In genomic region chr16:67166883-67167168, GRCh38 we compare ENCODE assay signal across 26 cellular contexts. TPM values are rescaled to one million over a fixed set of nuclear protein-coding genes. Genes with fewer than 3 reads are reported as not detected.
DNase-seq lines count a peak whose midpoint lies in the region; ATAC-seq and TF ChIP-seq lines count a peak whose summit lies in the region.
"Had no signal": no experiment of that assay in that cellular context is flagged by ENCODE, and none has a peak within 500 bp of the region (broad histone marks: within the 10 kb centered on the region; RNA-seq: fewer than 3 reads in every experiment).

No MANE protein-coding gene starts in this region.

- H3K27ac Mint-ChIP-seq in activated CD8-positive, alpha-beta T cell treated with anti-CD3 and anti-CD28 coated beads for 36 hours = no peak overlapping the region
- no peak overlapping the region for H3K27ac Mint-ChIP-seq in activated CD8-positive, alpha-beta T cell treated with anti-CD3 and anti-CD28 coated beads, Interleukin-2, amount 10 ng/mL, durations not matched to agents 7 days and 5 days
- H3K27ac Mint-ChIP-seq in brain = no peak overlapping the region
- H3K27ac Mint-ChIP-seq in CD8-positive, alpha-beta T cell = no peak overlapping the region
- H3K27ac Mint-ChIP-seq: activated CD8-positive, alpha-beta memory T cell treated with anti-CD3 and anti-CD28 coated beads, Interleukin-2, amount 10 ng/mL, durations not matched to agents 7 days and 5 days; activated naive CD8-positive, alpha-beta T cell; B cell; natural killer cell treated with Interleukin-12 subunit alpha and Interleukin-12 subunit beta and Interleukin-15 and Interleukin-18, amount 100 ng/mL, for 72 hours had no signal

- H3K27ac ChIP-seq in skeletal muscle tissue (ENCODE audit: low read depth, low read length) = peak overlapping the region; percentile 23
- H3K27ac ChIP-seq in CD8-positive, alpha-beta T cell (ENCODE audit: low read depth, low read length) = no peak overlapping the region
- H3K27ac ChIP-seq: foreskin keratinocyte, left ventricle myocardium inferior, parathyroid adenoma had no signal

- CTCF ChIA-PET in activated CD8-positive, alpha-beta T cell treated with anti-CD3 and anti-CD28 coated beads for 36 hours (lab: Charles Lee) = interaction anchor here (0.9 to 16.0 kb wide), 3 partner anchors 9 to 18 kb away, joined by 3 to 209 read pairs (median 4); partner anchors contain the start of genes B3GNT9, FBXL8, HSF4 and TRADD
- CTCF ChIA-PET in activated CD8-positive, alpha-beta T cell treated with anti-CD3 and anti-CD28 coated beads, Interleukin-2, amount 10 ng/mL, durations not matched to agents 7 days and 5 days (lab: Charles Lee) = interaction anchor here (0.7 to 3.2 kb wide), 3 partner anchors 9 to 149 kb away, joined by 3 to 12 read pairs (median 9); no protein-coding TSS in a partner anchor
- CTCF ChIA-PET in CD8-positive, alpha-beta T cell (lab: Charles Lee) = interaction anchor here (2.6 to 3.0 kb wide), 2 partner anchors 12 to 18 kb away, joined by 13 to 15 read pairs; no protein-coding TSS in a partner anchor

- TF ChIP-seq CTCF in activated CD8-positive, alpha-beta T cell treated with anti-CD3 and anti-CD28 coated beads for 36 hours (IDR thresholded peaks at IDR 0.05) = no peak
- no peak for TF ChIP-seq CTCF in brain (conservative IDR thresholded peaks at IDR 0.05)
- no peak for TF ChIP-seq CTCF in CD8-positive, alpha-beta T cell (IDR thresholded peaks at IDR 0.05)

- peak overlapping the region in 2 of 3 donors; percentile 29 to 45 for H3K9ac ChIP-seq in skeletal muscle tissue (ENCODE audit: low read depth in 1 of 3, low read length in 3 of 3)
- H3K9ac ChIP-seq: parathyroid adenoma, SK-N-SH had no signal

- H3K4me1 ChIP-seq in skeletal muscle tissue (ENCODE audit: control insufficient read depth in 3 of 3, insufficient read depth in 3 of 3, low read length in 3 of 3) = peaks cover 64 to 70% (median 69%) of the 10 kb centered on the region in 3 donors
- peaks cover 46% of the 10 kb centered on the region for H3K4me1 ChIP-seq in CD8-positive, alpha-beta T cell (ENCODE audit: insufficient read depth, low read length)
- H3K4me1 ChIP-seq: foreskin keratinocyte had no signal

- H3K4me1 Mint-ChIP-seq in activated CD8-positive, alpha-beta T cell treated with anti-CD3 and anti-CD28 coated beads for 36 hours (ENCODE audit: low read depth) = peaks cover 55% of the 10 kb centered on the region
- peaks cover 60% of the 10 kb centered on the region for H3K4me1 Mint-ChIP-seq in activated CD8-positive, alpha-beta T cell treated with anti-CD3 and anti-CD28 coated beads, Interleukin-2, amount 10 ng/mL, durations not matched to agents 7 days and 5 days (ENCODE audit: low read depth)
- H3K4me1 Mint-ChIP-seq in brain = peaks cover 60% of the 10 kb centered on the region
- H3K4me1 Mint-ChIP-seq in CD8-positive, alpha-beta T cell (ENCODE audit: low read depth) = peaks cover 36% of the 10 kb centered on the region

- POLR2A ChIA-PET in activated CD8-positive, alpha-beta T cell treated with anti-CD3 and anti-CD28 coated beads for 36 hours (lab: Charles Lee) = interaction anchor here (1.1 to 3.7 kb wide), 4 partner anchors 9 to 137 kb away, joined by 3 to 23 read pairs (median 4); no protein-coding TSS in a partner anchor
- POLR2A ChIA-PET in activated CD8-positive, alpha-beta T cell treated with anti-CD3 and anti-CD28 coated beads, Interleukin-2, amount 10 ng/mL, durations not matched to agents 7 days and 5 days (lab: Charles Lee) = no interaction called here
- POLR2A ChIA-PET in CD8-positive, alpha-beta T cell (lab: Charles Lee) = no interaction called here

- intact Hi-C loops in activated CD8-positive, alpha-beta T cell treated with anti-CD3 and anti-CD28 coated beads for 36 hours (cut with micrococcal nuclease) = no loop called here
- intact Hi-C loops in CD8-positive, alpha-beta T cell (cut with DNase I, micrococcal nuclease) = no loop called here

- H3K36me3 Mint-ChIP-seq in activated CD8-positive, alpha-beta T cell treated with anti-CD3 and anti-CD28 coated beads for 36 hours (ENCODE audit: low read depth) = peaks cover 15% of the 10 kb centered on the region
- H3K36me3 Mint-ChIP-seq in activated CD8-positive, alpha-beta T cell treated with anti-CD3 and anti-CD28 coated beads, Interleukin-2, amount 10 ng/mL, durations not matched to agents 7 days and 5 days (ENCODE audit: low read depth) = peaks cover 15% of the 10 kb centered on the region
- H3K36me3 Mint-ChIP-seq in brain = peaks cover 5% of the 10 kb centered on the region
- H3K36me3 Mint-ChIP-seq in CD8-positive, alpha-beta T cell = no peaks in the 10 kb centered on the region
- H3K36me3 Mint-ChIP-seq: natural killer cell treated with Interleukin-12 subunit alpha and Interleukin-12 subunit beta and Interleukin-15 and Interleukin-18, amount 100 ng/mL, for 72 hours had no signal

- no peaks in the 10 kb centered on the region for H3K9me3 ChIP-seq in skeletal muscle tissue (ENCODE audit: control insufficient read depth in 3 of 3, low read length in 3 of 3)
- H3K9me3 ChIP-seq in CD8-positive, alpha-beta T cell (ENCODE audit: low read length) = no peaks in the 10 kb centered on the region
- H3K9me3 ChIP-seq: A549, left ventricle myocardium inferior, sigmoid colon, SK-N-SH had no signal

- no peak overlapping the region for H3K4me3 ChIP-seq in skeletal muscle tissue (ENCODE audit: low read length in 3 of 3)
- no peak overlapping the region for H3K4me3 ChIP-seq in CD8-positive, alpha-beta T cell (ENCODE audit: low read depth, low read length)
- H3K4me3 ChIP-seq: A549, left ventricle myocardium inferior, sigmoid colon had no signal

- peak; percentile 55 for DNase-seq in activated CD8-positive, alpha-beta T cell treated with anti-CD3 and anti-CD28 coated beads for 36 hours
- DNase-seq in activated CD8-positive, alpha-beta T cell treated with anti-CD3 and anti-CD28 coated beads, Interleukin-2, amount 10 ng/mL, durations not matched to agents 7 days and 5 days = no peak
- DNase-seq in NCI-H526 treated with DMSO at 0.1 percent for 48 hours (lab: John Stamatoyannopoulos, UW) = no peak
- no peak for DNase-seq in CD8-positive, alpha-beta T cell
- DNase-seq: activated CD8-positive, alpha-beta memory T cell treated with anti-CD3 and anti-CD28 coated beads, Interleukin-2, amount 10 ng/mL, durations not matched to agents 7 days and 5 days; cerebellar nuclear complex; DND-41; foreskin keratinocyte; GOT3; hippocampal formation; left ventricle myocardium inferior; midbrain; NCI-H1092; NCI-H187 treated with DMSO at 0.1 percent for 48 hours; NCI-H748 treated with DMSO at 0.1 percent for 48 hours; SK-N-SH; substantia nigra had no signal

- no peaks in the 10 kb centered on the region for H3K9me3 Mint-ChIP-seq in activated CD8-positive, alpha-beta T cell treated with anti-CD3 and anti-CD28 coated beads for 36 hours
- H3K9me3 Mint-ChIP-seq in activated CD8-positive, alpha-beta T cell treated with anti-CD3 and anti-CD28 coated beads, Interleukin-2, amount 10 ng/mL, durations not matched to agents 7 days and 5 days (ENCODE audit: insufficient read depth) = no peaks in the 10 kb centered on the region
- H3K9me3 Mint-ChIP-seq in brain = peaks cover 0 to 5% (median 0%) of the 10 kb centered on the region in 5 experiments
- H3K9me3 Mint-ChIP-seq in CD8-positive, alpha-beta T cell = no peaks in the 10 kb centered on the region
- H3K9me3 Mint-ChIP-seq: natural killer cell treated with Interleukin-12 subunit alpha and Interleukin-12 subunit beta and Interleukin-15 and Interleukin-18, amount 100 ng/mL, for 72 hours had no signal

- H3K4me3 Mint-ChIP-seq in activated CD8-positive, alpha-beta T cell treated with anti-CD3 and anti-CD28 coated beads for 36 hours = peak overlapping the region; percentile 26
- no peak overlapping the region for H3K4me3 Mint-ChIP-seq in activated CD8-positive, alpha-beta T cell treated with anti-CD3 and anti-CD28 coated beads, Interleukin-2, amount 10 ng/mL, durations not matched to agents 7 days and 5 days
- H3K4me3 Mint-ChIP-seq in brain = peak overlapping the region in 3 of 5 experiments; percentile 42 to 57 (median 53)
- H3K4me3 Mint-ChIP-seq in CD8-positive, alpha-beta T cell = no peak overlapping the region
- H3K4me3 Mint-ChIP-seq: activated CD8-positive, alpha-beta memory T cell treated with anti-CD3 and anti-CD28 coated beads, Interleukin-2, amount 10 ng/mL, durations not matched to agents 7 days and 5 days; activated naive CD8-positive, alpha-beta T cell; B cell; natural killer cell treated with Interleukin-12 subunit alpha and Interleukin-12 subunit beta and Interleukin-15 and Interleukin-18, amount 100 ng/mL, for 72 hours had no signal

- no peak for ATAC-seq in activated CD8-positive, alpha-beta T cell treated with anti-CD3 and anti-CD28 coated beads for 36 hours
- ATAC-seq in activated CD8-positive, alpha-beta T cell treated with anti-CD3 and anti-CD28 coated beads, Interleukin-2, amount 10 ng/mL, durations not matched to agents 7 days and 5 days = no peak
- no peak for ATAC-seq in CD8-positive, alpha-beta T cell
- ATAC-seq: A549; activated CD4-positive, CD25-positive, alpha-beta regulatory T cell treated with anti-CD3 and anti-CD28 coated beads, Interleukin-2, amount 50 U/mL, for 24 hours; activated CD8-positive, alpha-beta memory T cell treated with anti-CD3 and anti-CD28 coated beads, Interleukin-2, amount 10 ng/mL, durations not matched to agents 7 days and 5 days; foreskin keratinocyte; natural killer cell treated with Interleukin-12 subunit alpha and Interleukin-12 subunit beta and Interleukin-15 and Interleukin-18, amount 100 ng/mL, for 72 hours had no signal

- peaks cover 0 to 5% (median 0%) of the 10 kb centered on the region in 3 donors for H3K27me3 ChIP-seq in skeletal muscle tissue (ENCODE audit: control insufficient read depth in 3 of 3, insufficient read depth in 3 of 3, low read length in 3 of 3)
- H3K27me3 ChIP-seq in CD8-positive, alpha-beta T cell (ENCODE audit: insufficient read depth, low read length) = peaks cover 54% of the 10 kb centered on the region

- H3K36me3 ChIP-seq in skeletal muscle tissue (ENCODE audit: control insufficient read depth in 3 of 3, insufficient read depth in 3 of 3, low read length in 3 of 3) = peaks cover 8 to 19% (median 13%) of the 10 kb centered on the region in 3 donors
- H3K36me3 ChIP-seq in CD8-positive, alpha-beta T cell (ENCODE audit: insufficient read depth, low read length) = no peaks in the 10 kb centered on the region
- H3K36me3 ChIP-seq: left ventricle myocardium inferior, sigmoid colon had no signal

- H3K27me3 Mint-ChIP-seq in activated CD8-positive, alpha-beta T cell treated with anti-CD3 and anti-CD28 coated beads for 36 hours = peaks cover 75% of the 10 kb centered on the region
- peaks cover 53% of the 10 kb centered on the region for H3K27me3 Mint-ChIP-seq in activated CD8-positive, alpha-beta T cell treated with anti-CD3 and anti-CD28 coated beads, Interleukin-2, amount 10 ng/mL, durations not matched to agents 7 days and 5 days (ENCODE audit: low read depth)
- peaks cover 82% of the 10 kb centered on the region for H3K27me3 Mint-ChIP-seq in brain
- peaks cover 66% of the 10 kb centered on the region for H3K27me3 Mint-ChIP-seq in CD8-positive, alpha-beta T cell (ENCODE audit: low read depth)

RNA-seq across cellular contexts. Expression of gene HSF4, which starts 2.3 kb away (rescaled TPM):
- 10 to 100 TPM; 56.0 to 73.3 TPM for total RNA-seq in activated CD8-positive, alpha-beta T cell treated with anti-CD3 and anti-CD28 coated beads for 36 hours
- total RNA-seq in activated CD8-positive, alpha-beta T cell treated with anti-CD3 and anti-CD28 coated beads, Interleukin-2, amount 10 ng/mL, durations not matched to agents 7 days and 5 days = 10 to 100 TPM; 31.5 to 34.4 TPM
- polyA plus RNA-seq in brain (ENCODE audit: insufficient read depth, low read depth, low replicate concordance) = 6.4 TPM
- 3.7 TPM for total RNA-seq in skeletal muscle tissue
- 1 to 10 TPM; 5.2 to 9.5 TPM for total RNA-seq in CD8-positive, alpha-beta T cell

RNA-seq across cellular contexts. Expression of gene NOL3, which starts 3.5 kb away (rescaled TPM):
- total RNA-seq in activated CD8-positive, alpha-beta T cell treated with anti-CD3 and anti-CD28 coated beads for 36 hours = 10 to 100 TPM; 24.5 to 25.3 TPM
- 1 to 10 TPM; 7.4 to 8.2 TPM for total RNA-seq in activated CD8-positive, alpha-beta T cell treated with anti-CD3 and anti-CD28 coated beads, Interleukin-2, amount 10 ng/mL, durations not matched to agents 7 days and 5 days
- 25.6 TPM for polyA plus RNA-seq in brain (ENCODE audit: insufficient read depth, low read depth, low replicate concordance)
- 11.0 TPM for total RNA-seq in skeletal muscle tissue
- total RNA-seq in CD8-positive, alpha-beta T cell = under 1 TPM; 0.36 to 0.71 TPM

RNA-seq across cellular contexts. Expression of gene FBXL8, which starts 7.1 kb away (rescaled TPM):
- 10 to 100 TPM; 27.1 to 28.6 TPM for total RNA-seq in activated CD8-positive, alpha-beta T cell treated with anti-CD3 and anti-CD28 coated beads for 36 hours
- 10 to 100 TPM; 22.7 to 24.8 TPM for total RNA-seq in activated CD8-positive, alpha-beta T cell treated with anti-CD3 and anti-CD28 coated beads, Interleukin-2, amount 10 ng/mL, durations not matched to agents 7 days and 5 days
- 1.5 TPM for polyA plus RNA-seq in brain (ENCODE audit: insufficient read depth, low read depth, low replicate concordance)
- 1.6 TPM for total RNA-seq in skeletal muscle tissue
- 1 to 10 TPM; 4.4 to 6.4 TPM for total RNA-seq in CD8-positive, alpha-beta T cell

RNA-seq across cellular contexts. Expression of gene TRADD, which starts 7.1 kb away (rescaled TPM):
- total RNA-seq in activated CD8-positive, alpha-beta T cell treated with anti-CD3 and anti-CD28 coated beads for 36 hours = 10 to 100 TPM; 28.4 to 31.2 TPM
- 10 to 100 TPM; 39.2 to 40.7 TPM for total RNA-seq in activated CD8-positive, alpha-beta T cell treated with anti-CD3 and anti-CD28 coated beads, Interleukin-2, amount 10 ng/mL, durations not matched to agents 7 days and 5 days
- 2.3 TPM for polyA plus RNA-seq in brain (ENCODE audit: insufficient read depth, low read depth, low replicate concordance)
- total RNA-seq in skeletal muscle tissue = 6.3 TPM
- 10 to 100 TPM; 15.5 to 17.1 TPM for total RNA-seq in CD8-positive, alpha-beta T cell

RNA-seq across cellular contexts. Expression of gene B3GNT9, which starts 16.0 kb away (rescaled TPM):
- 1 to 10 TPM; 2.1 to 2.5 TPM for total RNA-seq in activated CD8-positive, alpha-beta T cell treated with anti-CD3 and anti-CD28 coated beads for 36 hours
- 1 to 10 TPM; 6.6 to 7.2 TPM for total RNA-seq in activated CD8-positive, alpha-beta T cell treated with anti-CD3 and anti-CD28 coated beads, Interleukin-2, amount 10 ng/mL, durations not matched to agents 7 days and 5 days
- 16.5 TPM for polyA plus RNA-seq in brain (ENCODE audit: insufficient read depth, low read depth, low replicate concordance)
- total RNA-seq in skeletal muscle tissue = 7.8 TPM
- total RNA-seq in CD8-positive, alpha-beta T cell = 1 to 10 TPM in 1 of 2 experiments, under 1 TPM in 1; 0.58 to 1.2 TPM

Comparison
In these comparisons a context has a peak if more than half of its experiments do, and no peak if none do; other contexts are left out.
1. H3K4me3 Mint-ChIP-seq: peak in activated CD8-positive, alpha-beta T cell treated with anti-CD3 and anti-CD28 coated beads for 36 hours (single experiment) and brain (3 of 5); none in activated CD8-positive, alpha-beta T cell treated with anti-CD3 and anti-CD28 coated beads, Interleukin-2, amount 10 ng/mL, durations not matched to agents 7 days and 5 days (single experiment) and CD8-positive, alpha-beta T cell (single experiment).